In genomic region chr2:189698020-189698887, GRCh38 we compare ENCODE assay signal across 8 cellular contexts. TPM values are rescaled to one million over a fixed set of nuclear protein-coding genes. Genes with fewer than 3 reads are reported as not detected.
A peak's percentile ranks its signal among the peaks of the same experiment; 100 is the strongest.
DNase-seq lines count a peak whose midpoint lies in the region; ATAC-seq, FAIRE-seq and TF ChIP-seq lines count a peak whose summit lies in the region.

No MANE protein-coding gene starts in this region.

- H3K36me3 ChIP-seq in RWPE2 (ENCODE audit: low read depth) (no peaks in the 10 kb centered on the region), keratinocyte (ENCODE audit: control insufficient read depth in 2 of 2, extremely low read depth in 1 of 2, insufficient read depth in 2 of 2, low read length in 2 of 2) (no peaks in the 10 kb centered on the region), thoracic aorta (no peaks in the 10 kb centered on the region)

- peak; percentile 24 to 35; a peak in 3 of 5 replicates for TF ChIP-seq RAD21 in A549 (conservative IDR thresholded peaks at IDR 0.05 in 1 of 2, IDR thresholded peaks at IDR 0.05 in 1 of 2)

- FAIRE-seq in A549 (lab: Jason Lieb, UNC) (no peak), keratinocyte (lab: Jason Lieb, UNC) (no peak)

- no peaks in the 10 kb centered on the region for H3K4me1 ChIP-seq in A549
- no peaks in the 10 kb centered on the region for H3K4me1 ChIP-seq in RWPE2 (ENCODE audit: insufficient read depth, poor library complexity, severe bottlenecking)
- H3K4me1 ChIP-seq in keratinocyte (ENCODE audit: control insufficient read depth, extremely low read depth, insufficient read depth, low read length) = no peaks in the 10 kb centered on the region
- no peaks in the 10 kb centered on the region for H3K4me1 ChIP-seq in thoracic aorta (ENCODE audit: control insufficient read depth in 1 of 2, low read depth in 2 of 2)

- TF ChIP-seq POLR2A in A549 (IDR thresholded peaks at IDR 0.05; ENCODE audit: low read length) = no peak

- TF ChIP-seq CTCF in A549 (IDR thresholded peaks at IDR 0.05) (peak; percentile 80), RWPE2 (IDR thresholded peaks at IDR 0.05; ENCODE audit: poor library complexity, severe bottlenecking) (peak; percentile 81), keratinocyte (optimal IDR thresholded peaks at IDR 0.05 in 1 of 3, IDR thresholded peaks at IDR 0.05 in 1 of 3, conservative IDR thresholded peaks at IDR 0.05 in 1 of 3; ENCODE audit: extremely low read depth in 1 of 3, insufficient read depth in 2 of 3, low read length in 3 of 3) (peak in 1 of 3 experiments; percentile 18), thoracic aorta (IDR thresholded peaks at IDR 0.05) (peak; percentile 62)

- H3K9me1 ChIP-seq in keratinocyte (ENCODE audit: control insufficient read depth, extremely low read depth, insufficient read depth, low read length) = no peaks in the 10 kb centered on the region

- H3K79me2 ChIP-seq in keratinocyte (ENCODE audit: control insufficient read depth, insufficient read depth, low read length) = no peaks in the 10 kb centered on the region

- CTCF ChIA-PET in A549 (lab: Yijun Ruan, JAX) = interaction anchor here (0.6 to 2.0 kb wide), 14 partner anchors 10 to 590 kb away, joined by 3 to 13 read pairs (median 4); partner anchors contain the start of gene ANKAR

- no peak overlapping the region for H3K27ac ChIP-seq in A549
- H3K27ac ChIP-seq in RWPE2 (ENCODE audit: poor library complexity, severe bottlenecking) = no peak overlapping the region
- H3K27ac ChIP-seq in keratinocyte (ENCODE audit: control insufficient read depth, insufficient read depth, low read length) = no peak overlapping the region
- no peak overlapping the region for H3K27ac ChIP-seq in thoracic aorta

- no peak overlapping the region for H2AFZ ChIP-seq in keratinocyte (ENCODE audit: control insufficient read depth, low read length)

- no peaks in the 10 kb centered on the region for H3K27me3 ChIP-seq in RWPE2 (ENCODE audit: insufficient read depth, poor library complexity, severe bottlenecking)
- H3K27me3 ChIP-seq in keratinocyte (ENCODE audit: control insufficient read depth, extremely low read depth, insufficient read depth, low read length) = no peaks in the 10 kb centered on the region
- no peaks in the 10 kb centered on the region for H3K27me3 ChIP-seq in thoracic aorta (replicated peaks; ENCODE audit: insufficient read depth)

- POLR2A ChIA-PET in A549 (lab: Yijun Ruan, JAX) = no interaction called here

- DNase-seq in A549 (ENCODE audit: low read depth in 1 of 2, low spot score in 1 of 2) (peak; percentile 10 to 47), ELR (ENCODE audit: low read depth) (peak; percentile 72), RWPE2 (ENCODE audit: low spot score) (no peak), keratinocyte (ENCODE audit: low read depth, low spot score) (no peak), thoracic aorta (ENCODE audit: low spot score) (peak; percentile 33), T-helper 9 cell (no peak)
- peak; percentile 42 for DNase-seq in central memory CD4-positive, alpha-beta T cell

- 0 out of 3 replicates have a peak overlapping the region, but pooled peaks have one; percentile 17 for H3K4me2 ChIP-seq in A549
- H3K4me2 ChIP-seq in keratinocyte (ENCODE audit: control insufficient read depth, extremely low read depth, insufficient read depth, low read depth, low read length) = peak overlapping the region; percentile 11

- no peaks in the 10 kb centered on the region for H4K20me1 ChIP-seq in keratinocyte (ENCODE audit: control insufficient read depth, extremely low read depth, insufficient read depth, low read length)

- 44% methylated on average over 6 of the region's 6 CpGs for WGBS in A549 (ENCODE audit: missing lambda C conversion rate)

- no peaks in the 10 kb centered on the region for H3K9me3 ChIP-seq in A549
- H3K9me3 ChIP-seq in RWPE2 (ENCODE audit: severe bottlenecking) = no peaks in the 10 kb centered on the region
- H3K9me3 ChIP-seq in keratinocyte (ENCODE audit: control insufficient read depth, low read depth, low read length) = no peaks in the 10 kb centered on the region
- no peaks in the 10 kb centered on the region for H3K9me3 ChIP-seq in thoracic aorta

- no peak for TF ChIP-seq EP300 in A549 (IDR thresholded peaks at IDR 0.05)

- ATAC-seq in A549 = peak; percentile 77 to 80; a peak in 5 of 6 replicates
- ATAC-seq in HG03354 (IDR thresholded peaks at IDR 0.05; ENCODE audit: poor library complexity, severe bottlenecking, unreplicated experiment) = peak; percentile 65
- ATAC-seq in RWPE2 (ENCODE audit: low read depth) = peak; percentile 45; the same call in 2 of the 3 replicates
- ATAC-seq in thoracic aorta (ENCODE audit: insufficient number of reproducible peaks, low FRiP score, low read depth) = no peak

- no peak overlapping the region for H3K9ac ChIP-seq in keratinocyte (ENCODE audit: control insufficient read depth, extremely low read depth, insufficient read depth, low read length)

- H3K4me3 ChIP-seq in A549 = no peak overlapping the region
- no peak overlapping the region for H3K4me3 ChIP-seq in RWPE2 (ENCODE audit: severe bottlenecking)
- no peak overlapping the region for H3K4me3 ChIP-seq in keratinocyte (ENCODE audit: control insufficient read depth in 2 of 3, extremely low read depth in 1 of 3, insufficient read depth in 2 of 3, low read depth in 1 of 3, low read length in 3 of 3)
- H3K4me3 ChIP-seq in thoracic aorta = no peak overlapping the region

- dilution Hi-C loops in keratinocyte (cut with MboI; ENCODE audit: extremely low pct_ligation_motif_present, low sequenced_read_pairs) = no loop called here

TF ChIP-seq in A549, 52 proteins besides CTCF, POLR2A, EP300 and RAD21:
- TF ChIP-seq CEBPB (IDR thresholded peaks at IDR 0.05) (peak; percentile 7 to 58; a peak in 2 of 4 replicates), NPAS2 (CRISPR knock-in tag; IDR thresholded peaks at IDR 0.05; ENCODE audit: borderline replicate concordance) (no peak), KDM5A (IDR thresholded peaks at IDR 0.05) (no peak), SMC3 (IDR thresholded peaks at IDR 0.05) (peak; percentile 67), PBX3 (IDR thresholded peaks at IDR 0.05) (no peak)

RNA-seq across cellular contexts. Expression of gene ANKAR, which starts 23.8 kb away (rescaled TPM):
- polyA plus RNA-seq in A549 (2011; rRNA removed) = 3.1 and 4.8 TPM in 2 replicates
- 0.70 and 1.1 TPM in 2 replicates for polyA plus RNA-seq in A549 (2012; cell fraction: cytosol; rRNA removed)
- polyA plus RNA-seq in A549 (2012; cell fraction: nucleus; rRNA removed) = 0.58 and 0.69 TPM in 2 replicates
- polyA plus RNA-seq in A549 (2017; fragmentation: RNase III; extraction: RNeasy Plus Mini Kit Qiagen cat#74134 plus additional on column Dnase treatment) = 1.7 to 2.3 TPM (median 2.2 TPM) in 3 replicates
- polyA minus RNA-seq in A549 (2011; rRNA and poly(A)+ RNA removed) = 3.3 and 4.4 TPM in 2 replicates
- 0.41 to 1.6 TPM (median 1.4 TPM) in 3 replicates for polyA plus RNA-seq in keratinocyte
- 0.31 TPM for polyA plus RNA-seq in keratinocyte (2011; ENCODE audit: low read depth)
- polyA plus RNA-seq in keratinocyte (2011; cell fraction: cytosol; rRNA removed) = 0.40 and 0.86 TPM in 2 replicates
- polyA plus RNA-seq in keratinocyte (2011; cell fraction: nucleus; rRNA removed) = 1.1 and 1.9 TPM in 2 replicates
- polyA plus RNA-seq in keratinocyte (2012; ENCODE audit: low replicate concordance) = 0.45 and 0.84 TPM in 2 replicates
- polyA minus RNA-seq in keratinocyte = 1.4 to 2.8 TPM in 2 of 3 replicates, not detected in the other
- 0.38 TPM for polyA minus RNA-seq in keratinocyte (2011; cell fraction: cytosol; rRNA and poly(A)+ RNA removed)
- polyA minus RNA-seq in keratinocyte (2011; cell fraction: nucleus; rRNA and poly(A)+ RNA removed) = 2.1 and 6.3 TPM in 2 replicates
- 10 to 100 TPM; 15.8 to 31.5 TPM for total RNA-seq in thoracic aorta

RNA-seq across cellular contexts. Expression of gene ASNSD1, which starts 37.0 kb away (rescaled TPM):
- 47.7 and 69.0 TPM in 2 replicates for polyA plus RNA-seq in A549 (2011; rRNA removed)
- 13.8 and 15.4 TPM in 2 replicates for polyA plus RNA-seq in A549 (2012; cell fraction: cytosol; rRNA removed)
- polyA plus RNA-seq in A549 (2012; cell fraction: nucleus; rRNA removed) = 3.8 and 7.1 TPM in 2 replicates
- 45.9 to 52.1 TPM (median 47.9 TPM) in 3 replicates for polyA plus RNA-seq in A549 (2017; fragmentation: RNase III; extraction: RNeasy Plus Mini Kit Qiagen cat#74134 plus additional on column Dnase treatment)
- 10.5 and 12.0 TPM in 2 replicates for polyA minus RNA-seq in A549 (2011; rRNA and poly(A)+ RNA removed)
- polyA plus RNA-seq in keratinocyte = 23.9 to 40.0 TPM (median 30.7 TPM) in 3 replicates
- 54.0 TPM for polyA plus RNA-seq in keratinocyte (2011; ENCODE audit: low read depth)
- polyA plus RNA-seq in keratinocyte (2011; cell fraction: cytosol; rRNA removed) = 23.3 and 41.0 TPM in 2 replicates
- 11.4 and 16.9 TPM in 2 replicates for polyA plus RNA-seq in keratinocyte (2011; cell fraction: nucleus; rRNA removed)
- polyA plus RNA-seq in keratinocyte (2012; ENCODE audit: low replicate concordance) = 20.1 and 31.0 TPM in 2 replicates
- polyA minus RNA-seq in keratinocyte = 1.9 to 20.8 TPM (median 10.6 TPM) in 3 replicates
- polyA minus RNA-seq in keratinocyte (2011; cell fraction: cytosol; rRNA and poly(A)+ RNA removed) = 50.3 TPM
- polyA minus RNA-seq in keratinocyte (2011; cell fraction: nucleus; rRNA and poly(A)+ RNA removed) = 8.0 and 10.2 TPM in 2 replicates
- total RNA-seq in thoracic aorta = 10 to 100 TPM; 48.2 to 59.3 TPM

Comparison
In these comparisons a context has a peak if more than half of its experiments do, and no peak if none do; other contexts are left out.
1. DNase-seq: peak in A549 (2 of 2), ELR (single experiment), central memory CD4-positive, alpha-beta T cell (single experiment) and thoracic aorta (single experiment); none in RWPE2 (single experiment), keratinocyte (single experiment) and T-helper 9 cell (single experiment).